In genomic region chr4:48963042-48963679, GRCh38 we compare ENCODE assay signal across 9 cellular contexts. TPM values are rescaled to one million over a fixed set of nuclear protein-coding genes. Genes with fewer than 3 reads are reported as not detected.
DNase-seq lines count a peak whose midpoint lies in the region; ATAC-seq and TF ChIP-seq lines count a peak whose summit lies in the region.
"Had no signal": no experiment of that assay in that cellular context is flagged by ENCODE, and none has a peak within 500 bp of the region (broad histone marks: within the 10 kb centered on the region; RNA-seq: fewer than 3 reads in every experiment).

No MANE protein-coding gene starts in this region.

- peak; percentile 89 to 94 for TF ChIP-seq CTCF in Caco-2 (IDR thresholded peaks at IDR 0.05; ENCODE audit: insufficient read depth in 1 of 2, low read depth in 1 of 2, low read length in 1 of 2, severe bottlenecking in 1 of 2, unreplicated experiment in 1 of 2)

- H3K27ac Mint-ChIP-seq in Caco-2 (ENCODE audit: unreplicated experiment), result no peak overlapping the region
- H3K27ac Mint-ChIP-seq: activated naive CD4-positive, alpha-beta T cell treated with anti-CD3 and anti-CD28 coated beads, Interleukin-2, amount 50 U/mL, for 24 hours had no signal

- no peaks in the 10 kb centered on the region for H3K9me3 Mint-ChIP-seq in Caco-2 (ENCODE audit: unreplicated experiment)
- H3K9me3 Mint-ChIP-seq: activated naive CD4-positive, alpha-beta T cell treated with anti-CD3 and anti-CD28 coated beads, Interleukin-2, amount 50 U/mL, for 24 hours had no signal

- H3K4me3 Mint-ChIP-seq in Caco-2 (ENCODE audit: unreplicated experiment), result no peak overlapping the region
- H3K4me3 Mint-ChIP-seq: activated naive CD4-positive, alpha-beta T cell treated with anti-CD3 and anti-CD28 coated beads, Interleukin-2, amount 50 U/mL, for 24 hours had no signal

- POLR2A ChIA-PET in Caco-2 (lab: Charles Lee), result no interaction called here

- no peaks in the 10 kb centered on the region for H3K27me3 Mint-ChIP-seq in Caco-2 (ENCODE audit: insufficient read depth, unreplicated experiment)
- H3K27me3 Mint-ChIP-seq: activated naive CD4-positive, alpha-beta T cell treated with anti-CD3 and anti-CD28 coated beads, Interleukin-2, amount 50 U/mL, for 24 hours had no signal

- intact Hi-C loops in Caco-2 (cut with micrococcal nuclease; ENCODE audit: unreplicated experiment), result loop anchor here (1.0 to 10.0 kb wide), 6 partner anchors 20 to 406 kb away; partner anchors contain the start of genes FRYL and OCIAD2

- H3K36me3 ChIP-seq in Caco-2 (ENCODE audit: control insufficient read depth, insufficient read depth, low read length), result no peaks in the 10 kb centered on the region

- no TSS peak for BruUV-seq in Caco-2 (replicated peaks; lab: Mats Ljungman, UMichigan)

- CTCF ChIA-PET in Caco-2 (lab: Charles Lee), result interaction anchor here (1.5 kb wide), 1 partner anchor 19 kb away, joined by 4 read pairs; no protein-coding TSS in a partner anchor

- DNase-seq in Caco-2 (peak; percentile 77 to 78), HK-2 (ENCODE audit: unreplicated experiment) (peak; percentile 65), NCI-H82 (lab: John Stamatoyannopoulos, UW) (peak; percentile 91), ecto neural progenitor cell (ENCODE audit: low spot score) (peak; percentile 67), medulla oblongata (ENCODE audit: extremely low spot score) (peak; percentile 92)
- DNase-seq in activated CD4-positive, alpha-beta T cell treated with anti-CD3 and anti-CD28 coated beads, Interleukin-2, amount 50 U/mL, for 4 hours, result peak; percentile 68 to 70
- DNase-seq in stimulated activated CD8-positive, alpha-beta memory T cell treated with anti-CD3 and anti-CD28 coated beads, Interleukin-15, amount 100 ng/mL, for 48 hours (ENCODE audit: low read depth in 2 of 2), result peak; percentile 50

- peak; percentile 89 for ATAC-seq in GM19463 (IDR thresholded peaks at IDR 0.05; ENCODE audit: unreplicated experiment)

- H3K4me1 Mint-ChIP-seq in Caco-2 (ENCODE audit: low read depth, unreplicated experiment), result peaks cover 19% of the 10 kb centered on the region
- H3K4me1 Mint-ChIP-seq: activated naive CD4-positive, alpha-beta T cell treated with anti-CD3 and anti-CD28 coated beads, Interleukin-2, amount 50 U/mL, for 24 hours had no signal

- no peaks in the 10 kb centered on the region for H3K9me3 ChIP-seq in Caco-2

- no peaks in the 10 kb centered on the region for H3K27me3 ChIP-seq in Caco-2 (replicated peaks; ENCODE audit: control insufficient read depth, insufficient read depth, low read length)

- H3K36me3 Mint-ChIP-seq in Caco-2 (ENCODE audit: insufficient read depth, unreplicated experiment), result no peaks in the 10 kb centered on the region
- H3K36me3 Mint-ChIP-seq: activated naive CD4-positive, alpha-beta T cell treated with anti-CD3 and anti-CD28 coated beads, Interleukin-2, amount 50 U/mL, for 24 hours had no signal

- H3K4me3 ChIP-seq in Caco-2 (ENCODE audit: low read depth, low read length), result no peak overlapping the region

- H3K4me1 ChIP-seq in Caco-2, result no peaks in the 10 kb centered on the region

RNA-seq across cellular contexts. Expression of gene CWH43, which starts 22.9 kb away (rescaled TPM):
- not detected in 2 replicates for total RNA-seq in Caco-2 (2022)

RNA-seq across cellular contexts. Expression of gene OCIAD2, which starts 56.6 kb away (rescaled TPM):
- total RNA-seq in Caco-2 (2022), result 10.5 and 14.2 TPM in 2 replicates
